8 cellular contexts compared by ENCODE assay signal in genomic region chr6:153002613-153003293, GRCh38. TPM values are rescaled to one million over a fixed set of nuclear protein-coding genes. Genes with fewer than 3 reads are reported as not detected.
DNase-seq lines count a peak whose midpoint lies in the region; ATAC-seq lines count a peak whose summit lies in the region.

A gene with protein sequence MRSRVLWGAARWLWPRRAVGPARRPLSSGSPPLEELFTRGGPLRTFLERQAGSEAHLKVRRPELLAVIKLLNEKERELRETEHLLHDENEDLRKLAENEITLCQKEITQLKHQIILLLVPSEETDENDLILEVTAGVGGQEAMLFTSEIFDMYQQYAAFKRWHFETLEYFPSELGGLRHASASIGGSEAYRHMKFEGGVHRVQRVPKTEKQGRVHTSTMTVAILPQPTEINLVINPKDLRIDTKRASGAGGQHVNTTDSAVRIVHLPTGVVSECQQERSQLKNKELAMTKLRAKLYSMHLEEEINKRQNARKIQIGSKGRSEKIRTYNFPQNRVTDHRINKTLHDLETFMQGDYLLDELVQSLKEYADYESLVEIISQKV (minus strand): TSS chr6:153002709. CDS start chr6:153002685, 24 bp downstream.

- no peaks in the 10 kb centered on the region for H3K27me3 ChIP-seq in BLaER1 treated with 17β-estradiol and CSF1 and Interleukin-3, amounts not matched to agents 10 nM and 100 nM

- H3K36me3 Mint-ChIP-seq in dendritic cell treated with granulocyte-macrophage colony-stimulating factor and Interleukin-4, amounts not matched to agents 40 ng/mL and 50 ng/mL, for 4 days (ENCODE audit: low read depth), result peaks cover 23% of the 10 kb centered on the region

- H3K27ac ChIP-seq in BLaER1 treated with 17β-estradiol and CSF1 and Interleukin-3, amounts not matched to agents 10 nM and 100 nM, result peak within 1 kb of the TSS; percentile 73 to 90 (median 88)

- peak within 1 kb of the TSS; percentile 75 to 99 (median 86) for H3K4me3 ChIP-seq in BLaER1 treated with 17β-estradiol and CSF1 and Interleukin-3, amounts not matched to agents 10 nM and 100 nM

- H3K27me3 Mint-ChIP-seq in dendritic cell treated with granulocyte-macrophage colony-stimulating factor and Interleukin-4, amounts not matched to agents 40 ng/mL and 50 ng/mL, for 4 days, result no peaks in the 10 kb centered on the region

- peak; percentile 99 for DNase-seq in NCI-H69 (lab: John Stamatoyannopoulos, UW)
- peak; percentile 68 to 89 for DNase-seq in activated CD4-positive, alpha-beta T cell treated with anti-CD3 and anti-CD28 coated beads, Interleukin-2, amount 50 U/mL, for 24 hours (ENCODE audit: low read depth in 1 of 2, low spot score in 1 of 2)
- peak; percentile 95 for DNase-seq in left lobe of liver (ENCODE audit: low spot score)
- DNase-seq in stimulated activated CD4-positive, alpha-beta T cell treated with anti-CD3 and anti-CD28 coated beads, Interleukin-2, amount 100 ng/mL, for 4 hours (ENCODE audit: low read depth), result peak; percentile 76

- peaks cover 21 to 42% (median 35%) of the 10 kb centered on the region in 10 experiments for H3K4me1 ChIP-seq in BLaER1 treated with 17β-estradiol and CSF1 and Interleukin-3, amounts not matched to agents 10 nM and 100 nM

- peaks cover 33% of the 10 kb centered on the region for H3K4me1 Mint-ChIP-seq in dendritic cell treated with granulocyte-macrophage colony-stimulating factor and Interleukin-4, amounts not matched to agents 40 ng/mL and 50 ng/mL, for 4 days (ENCODE audit: low read depth)

- H4K20me1 ChIP-seq in BLaER1 treated with 17β-estradiol and CSF1 and Interleukin-3, amounts not matched to agents 10 nM and 100 nM, result peaks cover 20 to 46% (median 36%) of the 10 kb centered on the region in 11 experiments; a peak in 21 of 22 replicates

- peak within 1 kb of the TSS; percentile 98 for H3K4me3 Mint-ChIP-seq in dendritic cell treated with granulocyte-macrophage colony-stimulating factor and Interleukin-4, amounts not matched to agents 40 ng/mL and 50 ng/mL, for 4 days

- no peaks in the 10 kb centered on the region for H3K9me3 Mint-ChIP-seq in dendritic cell treated with granulocyte-macrophage colony-stimulating factor and Interleukin-4, amounts not matched to agents 40 ng/mL and 50 ng/mL, for 4 days

- ATAC-seq in GM19328 (IDR thresholded peaks at IDR 0.05; ENCODE audit: unreplicated experiment) (peak; percentile 94), HG03520 (IDR thresholded peaks at IDR 0.05; ENCODE audit: unreplicated experiment) (peak; percentile 94), left lobe of liver (peak; percentile 98)

- H3K9me3 ChIP-seq in BLaER1 treated with 17β-estradiol and CSF1 and Interleukin-3, amounts not matched to agents 10 nM and 100 nM (replicated peaks in 1 of 11), result peaks cover 0 to 3% (median 0%) of the 10 kb centered on the region in 11 experiments; a peak in 1 of 22 replicates

- peak within 1 kb of the TSS; percentile 80 to 92 (median 89) for H3K9ac ChIP-seq in BLaER1 treated with 17β-estradiol and CSF1 and Interleukin-3, amounts not matched to agents 10 nM and 100 nM

- peaks cover 13 to 33% (median 21%) of the 10 kb centered on the region in 11 experiments for H3K36me3 ChIP-seq in BLaER1 treated with 17β-estradiol and CSF1 and Interleukin-3, amounts not matched to agents 10 nM and 100 nM

- H3K27ac Mint-ChIP-seq in dendritic cell treated with granulocyte-macrophage colony-stimulating factor and Interleukin-4, amounts not matched to agents 40 ng/mL and 50 ng/mL, for 4 days, result peak within 1 kb of the TSS; percentile 93

- intact Hi-C loops in dendritic cell treated with granulocyte-macrophage colony-stimulating factor and Interleukin-4, amounts not matched to agents 40 ng/mL and 50 ng/mL, for 4 days (cut with micrococcal nuclease), result loop anchor here (2.0 kb wide), 1 partner anchor 18 kb away; no protein-coding TSS in a partner anchor

- H3K4me2 ChIP-seq in BLaER1 treated with 17β-estradiol and CSF1 and Interleukin-3, amounts not matched to agents 10 nM and 100 nM, result peak within 1 kb of the TSS; percentile 84 to 97 (median 94)

RNA-seq across cellular contexts. Expression of the gene that starts here (rescaled TPM):
- 12.3 TPM for total RNA-seq in left lobe of liver

Comparison
In these comparisons a context has a peak if more than half of its experiments do, and no peak if none do; other contexts are left out.
1. Peak in every context shown above with its lines: DNase-seq, ATAC-seq, H3K4me3 ChIP-seq and H3K27ac ChIP-seq.